Comparison of ENCODE assay signal across 13 cellular contexts in the genomic region with DNA sequence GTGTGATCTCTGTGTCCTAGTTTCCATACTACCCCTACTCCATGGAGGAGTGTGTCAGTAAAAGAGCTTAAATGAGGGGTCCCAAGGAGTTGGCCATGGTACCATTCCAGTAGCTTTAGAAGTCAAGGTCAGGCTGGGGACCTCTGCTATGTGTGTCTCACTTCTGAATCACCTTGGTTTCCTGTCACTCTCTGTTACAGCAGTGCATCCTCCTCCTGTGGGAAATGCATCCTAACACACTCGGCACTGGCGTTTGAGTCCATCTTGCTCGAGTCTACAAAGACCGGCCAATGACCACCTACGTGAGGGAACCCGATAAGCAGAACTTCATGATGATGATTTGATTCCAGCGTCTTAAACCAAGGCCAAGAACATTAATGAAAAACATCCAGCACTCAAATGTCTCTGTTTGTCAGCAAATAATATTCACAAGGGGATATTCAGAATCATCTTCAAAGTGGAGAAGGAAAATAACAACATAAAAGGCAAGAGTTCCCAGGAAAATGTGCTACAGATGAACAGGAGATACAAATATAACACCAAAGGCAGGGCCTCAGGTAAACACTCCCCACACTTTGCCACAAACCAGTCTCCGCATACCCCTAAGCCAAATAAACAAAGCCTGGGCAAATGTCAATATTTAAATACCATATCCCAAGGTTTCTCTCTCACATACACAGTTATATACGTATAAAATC. TPM values are rescaled to one million over a fixed set of nuclear protein-coding genes. Genes with fewer than 3 reads are reported as not detected.
DNase-seq lines count a peak whose midpoint lies in the region; ATAC-seq, FAIRE-seq and TF ChIP-seq lines count a peak whose summit lies in the region.
"Had no signal": no experiment of that assay in that cellular context is flagged by ENCODE, and none has a peak within 500 bp of the region (broad histone marks: within the 10 kb centered on the region; RNA-seq: fewer than 3 reads in every experiment).

No MANE protein-coding gene starts in this region.

- DNase-seq in A549 (ENCODE audit: low read depth in 1 of 2, low spot score in 1 of 2) (no peak), MM.1S (no peak), esophagus muscularis mucosa (ENCODE audit: extremely low spot score) (no peak), osteoblast (ENCODE audit: insufficient read length, low spot score, missing footprints) (no peak), Ammon's horn (ENCODE audit: low spot score) (no peak), neuronal stem cell (ENCODE audit: low spot score) (no peak), midbrain (lab: John Stamatoyannopoulos, UW) (no peak)
- DNase-seq in activated CD4-positive, CD25-positive, alpha-beta regulatory T cell (lab: John Stamatoyannopoulos, UW) = no peak
- DNase-seq: activated CD8-positive, alpha-beta T cell treated with anti-CD3 and anti-CD28 coated beads, Interleukin-2, amount 10 ng/mL, durations not matched to agents 7 days and 5 days; activated naive CD8-positive, alpha-beta T cell treated with anti-CD3 and anti-CD28 coated beads, Interleukin-2, amount 50 U/mL, for 24 hours; C1 segment of cervical spinal cord; T-cell had no signal

- H2BK120ac ChIP-seq in neuronal stem cell (ENCODE audit: low read depth, low read length) = no peak overlapping the region

- H3K23ac ChIP-seq in neuronal stem cell (ENCODE audit: low read depth, low read length, poor library complexity) = no peak overlapping the region

- H4K8ac ChIP-seq in neuronal stem cell (ENCODE audit: low read depth, low read length) = no peak overlapping the region

- no peak overlapping the region for H4K91ac ChIP-seq in neuronal stem cell (ENCODE audit: low read depth, low read length, poor library complexity)

- H3K9me3 ChIP-seq in A549 = no peaks in the 10 kb centered on the region
- H3K9me3 ChIP-seq in MM.1S (replicated peaks; ENCODE audit: insufficient read depth, low read length) = no peaks in the 10 kb centered on the region
- H3K9me3 ChIP-seq in esophagus muscularis mucosa = no peaks in the 10 kb centered on the region
- H3K9me3 ChIP-seq in osteoblast (ENCODE audit: low read depth, low read length) = no peaks in the 10 kb centered on the region
- no peaks in the 10 kb centered on the region for H3K9me3 ChIP-seq in neuronal stem cell (replicated peaks in 1 of 2; ENCODE audit: control insufficient read depth in 2 of 2, insufficient read depth in 1 of 2, low read depth in 1 of 2, low read length in 2 of 2)
- H3K9me3 ChIP-seq: HAP-1 had no signal

- H2AFZ ChIP-seq in MM.1S (ENCODE audit: low read length) (no peak overlapping the region), osteoblast (ENCODE audit: low read length) (no peak overlapping the region), neuronal stem cell (ENCODE audit: low read length) (no peak overlapping the region)

- H4K20me1 ChIP-seq in MM.1S (ENCODE audit: insufficient read depth, low read length) = no peaks in the 10 kb centered on the region
- H4K20me1 ChIP-seq in osteoblast (ENCODE audit: insufficient read depth, low read length) = peaks cover 7% of the 10 kb centered on the region

- intact Hi-C loops in esophagus muscularis mucosa (cut with DNase I) = no loop called here

- peaks cover 4% of the 10 kb centered on the region for H3K79me1 ChIP-seq in neuronal stem cell (ENCODE audit: low read depth, low read length)

- H3K14ac ChIP-seq in neuronal stem cell (ENCODE audit: low read length) = no peak overlapping the region

- H2BK5ac ChIP-seq in neuronal stem cell (ENCODE audit: low read length) = no peak overlapping the region

- no peaks in the 10 kb centered on the region for H3K9me2 ChIP-seq in MM.1S (replicated peaks; ENCODE audit: insufficient read depth, low read length)

- H3F3A ChIP-seq in MM.1S (ENCODE audit: insufficient read depth, low read length) = peaks cover 70% of the 10 kb centered on the region

- no peak overlapping the region for H3K18ac ChIP-seq in neuronal stem cell (ENCODE audit: low read length)

- H3K36me3 ChIP-seq in MM.1S (replicated peaks; ENCODE audit: insufficient read depth, low read length) (peaks cover 6% of the 10 kb centered on the region), esophagus muscularis mucosa (no peaks in the 10 kb centered on the region), osteoblast (ENCODE audit: insufficient read depth, low read length) (peaks cover 51% of the 10 kb centered on the region), neuronal stem cell (replicated peaks in 1 of 2; ENCODE audit: control insufficient read depth in 2 of 2, insufficient read depth in 2 of 2, low read length in 2 of 2) (peaks cover 0 to 2% of the 10 kb centered on the region in 2 donors)
- H3K36me3 ChIP-seq: HAP-1 had no signal

- H3K4me1 ChIP-seq in A549 (peaks cover 86% of the 10 kb centered on the region), MM.1S (ENCODE audit: low read length) (peaks cover 98% of the 10 kb centered on the region), esophagus muscularis mucosa (peaks cover 78 to 99% (median 97%) of the 10 kb centered on the region in 4 donors), osteoblast (ENCODE audit: insufficient read depth, low read length) (peaks cover 98% of the 10 kb centered on the region), neuronal stem cell (ENCODE audit: control insufficient read depth in 2 of 2, insufficient read depth in 1 of 2, low read depth in 1 of 2, low read length in 2 of 2) (peaks cover 10 to 14% of the 10 kb centered on the region in 2 donors)
- H3K4me1 ChIP-seq: HAP-1 had no signal

- CTCF ChIA-PET in A549 (lab: Yijun Ruan, JAX) = interaction anchor here (1.6 kb wide), 1 partner anchor 10 kb away, joined by 4 read pairs; no protein-coding TSS in a partner anchor

- no peaks in the 10 kb centered on the region for H3K27me3 ChIP-seq in MM.1S (replicated peaks; ENCODE audit: insufficient read depth, low read length)
- no peaks in the 10 kb centered on the region for H3K27me3 ChIP-seq in esophagus muscularis mucosa
- no peaks in the 10 kb centered on the region for H3K27me3 ChIP-seq in osteoblast (ENCODE audit: insufficient read depth, low read length)
- H3K27me3 ChIP-seq in neuronal stem cell (ENCODE audit: control insufficient read depth in 3 of 3, insufficient read depth in 3 of 3, low read depth in 1 of 3, low read length in 3 of 3) = no peaks in the 10 kb centered on the region

- H3K4me2 ChIP-seq in A549 (peak overlapping the region; percentile 82), MM.1S (ENCODE audit: low read depth, low read length) (peak overlapping the region; percentile 27; the same call in 1 of the 2 replicates), osteoblast (ENCODE audit: insufficient read depth, low read length) (peak overlapping the region; percentile 67), neuronal stem cell (ENCODE audit: insufficient read depth, low read length, poor library complexity, severe bottlenecking) (no peak overlapping the region)

- WGBS in A549 (ENCODE audit: missing lambda C conversion rate) = 38% methylated on average over 8 of the region's 9 CpGs
- 87% methylated on average over 9 of the region's 9 CpGs for WGBS in esophagus muscularis mucosa
- WGBS in neuronal stem cell (ENCODE audit: extremely low coverage in 2 of 2, insufficient read length in 2 of 2, insufficient replicate concordance in 1 of 2), 2 donors = no CpG with 5 or more reads among the region's 9 CpGs

- TF ChIP-seq EP300 in A549 (IDR thresholded peaks at IDR 0.05) = no peak
- no peak for TF ChIP-seq EP300 in esophagus muscularis mucosa (IDR thresholded peaks at IDR 0.05)

- FAIRE-seq in A549 (lab: Jason Lieb, UNC) = no peak

- H3K4ac ChIP-seq in neuronal stem cell (ENCODE audit: low read length) = no peak overlapping the region

- peak overlapping the region; percentile 80 to 85 for H3K27ac ChIP-seq in A549
- H3K27ac ChIP-seq in MM.1S (ENCODE audit: low read length) = peak overlapping the region; percentile 99; the same call in 1 of the 2 replicates
- H3K27ac ChIP-seq in esophagus muscularis mucosa (replicated peaks in 1 of 4) = peak overlapping the region; percentile 29 to 69 (median 56)
- H3K27ac ChIP-seq in osteoblast (ENCODE audit: low read depth, low read length) = peak overlapping the region; percentile 82
- no peak overlapping the region for H3K27ac ChIP-seq in neuronal stem cell (replicated peaks; ENCODE audit: low read length)

- H3K4me3 ChIP-seq in A549 (no peak overlapping the region), MM.1S (ENCODE audit: low read length) (no peak overlapping the region), esophagus muscularis mucosa (no peak overlapping the region), osteoblast (ENCODE audit: insufficient read depth, low read length) (peak overlapping the region; percentile 28), neuronal stem cell (ENCODE audit: low read length in 2 of 2) (no peak overlapping the region)
- H3K4me3 ChIP-seq: HAP-1 had no signal

- H2AK5ac ChIP-seq in neuronal stem cell (ENCODE audit: low read depth, low read length) = no peak overlapping the region

- no peak overlapping the region for H2BK12ac ChIP-seq in neuronal stem cell (ENCODE audit: low read length)

- H3K9ac ChIP-seq in MM.1S (ENCODE audit: low read length) = peak overlapping the region; percentile 21; the same call in 1 of the 2 replicates
- no peak overlapping the region for H3K9ac ChIP-seq in neuronal stem cell (ENCODE audit: low read depth, low read length, poor library complexity)

- no peak overlapping the region for H2BK15ac ChIP-seq in neuronal stem cell (ENCODE audit: low read length)

- H3K79me2 ChIP-seq in MM.1S (ENCODE audit: low read length) = peaks cover 100% of the 10 kb centered on the region
- H3K79me2 ChIP-seq in osteoblast (ENCODE audit: insufficient read depth, low read length) = peaks cover 96% of the 10 kb centered on the region

- ATAC-seq in A549 = peak; percentile 30 to 44; a peak in 3 of 6 replicates
- ATAC-seq: activated CD8-positive, alpha-beta T cell treated with anti-CD3 and anti-CD28 coated beads, Interleukin-2, amount 10 ng/mL, durations not matched to agents 7 days and 5 days; activated naive CD8-positive, alpha-beta T cell treated with anti-CD3 and anti-CD28 coated beads, Interleukin-2, amount 50 U/mL, for 24 hours; T-cell had no signal

- POLR2A ChIA-PET in A549 (lab: Yijun Ruan, JAX) = interaction anchor here (1.5 kb wide), 1 partner anchor 40 kb away, joined by 3 read pairs; no protein-coding TSS in a partner anchor

- TF ChIP-seq RAD21 in A549 (conservative IDR thresholded peaks at IDR 0.05 in 1 of 2, IDR thresholded peaks at IDR 0.05 in 1 of 2) = no peak

- TF ChIP-seq POLR2A in A549 (IDR thresholded peaks at IDR 0.05; ENCODE audit: low read length) (no peak), esophagus muscularis mucosa (IDR thresholded peaks at IDR 0.05; ENCODE audit: low read depth) (no peak)

- no peak for TF ChIP-seq CTCF in A549 (IDR thresholded peaks at IDR 0.05)
- TF ChIP-seq CTCF in MM.1S (IDR thresholded peaks at IDR 0.05; ENCODE audit: low read length) = no peak
- no peak for TF ChIP-seq CTCF in esophagus muscularis mucosa (IDR thresholded peaks at IDR 0.05)
- TF ChIP-seq CTCF in osteoblast (IDR thresholded peaks at IDR 0.05; ENCODE audit: extremely low read depth, low read depth, low read length) = no peak

RNA-seq across cellular contexts. Expression of gene TRAM2, which starts 32.4 kb away (rescaled TPM):
- 25.4 and 25.6 TPM in 2 replicates for polyA plus RNA-seq in A549 (2011; rRNA removed)
- polyA plus RNA-seq in A549 (2012; cell fraction: cytosol; rRNA removed) = 10.3 and 14.3 TPM in 2 replicates
- 12.4 and 19.0 TPM in 2 replicates for polyA plus RNA-seq in A549 (2012; cell fraction: nucleus; rRNA removed)
- polyA plus RNA-seq in A549 (2017; fragmentation: RNase III; extraction: RNeasy Plus Mini Kit Qiagen cat#74134 plus additional on column Dnase treatment) = 16.4 to 18.9 TPM (median 18.9 TPM) in 3 replicates
- 31.9 and 32.9 TPM in 2 replicates for polyA minus RNA-seq in A549 (2011; rRNA and poly(A)+ RNA removed)
- 10 to 100 TPM; 13.3 to 23.8 (median 18.5) TPM for total RNA-seq in esophagus muscularis mucosa
- total RNA-seq in osteoblast = 129 and 155 TPM in 2 replicates
- 13.2 TPM for polyA plus RNA-seq in neuronal stem cell (2013, experiment 1 of 2)
- 14.0 TPM for polyA plus RNA-seq in neuronal stem cell (2013, experiment 2 of 2)
